In genomic region chr20:25033941-25034335, GRCh38 we compare ENCODE assay signal across 1 cellular context.
A peak's percentile ranks its signal among the peaks of the same experiment; 100 is the strongest.
TF ChIP-seq lines count a peak whose summit lies in the region.

No MANE protein-coding gene starts in this region.

TF ChIP-seq in HepG2, 621 proteins besides CTCF, POLR2A, EP300 and RAD21:
- TF ChIP-seq ZNF383 (CRISPR knock-in tag; IDR thresholded peaks at IDR 0.05; ENCODE audit: borderline replicate concordance) = 0 out of 2 replicates have a peak, but pooled peaks have one; percentile 41
- no peak for TF ChIP-seq ZNF775 (CRISPR knock-in tag; IDR thresholded peaks at IDR 0.05; ENCODE audit: borderline replicate concordance)
